In the genomic region with DNA sequence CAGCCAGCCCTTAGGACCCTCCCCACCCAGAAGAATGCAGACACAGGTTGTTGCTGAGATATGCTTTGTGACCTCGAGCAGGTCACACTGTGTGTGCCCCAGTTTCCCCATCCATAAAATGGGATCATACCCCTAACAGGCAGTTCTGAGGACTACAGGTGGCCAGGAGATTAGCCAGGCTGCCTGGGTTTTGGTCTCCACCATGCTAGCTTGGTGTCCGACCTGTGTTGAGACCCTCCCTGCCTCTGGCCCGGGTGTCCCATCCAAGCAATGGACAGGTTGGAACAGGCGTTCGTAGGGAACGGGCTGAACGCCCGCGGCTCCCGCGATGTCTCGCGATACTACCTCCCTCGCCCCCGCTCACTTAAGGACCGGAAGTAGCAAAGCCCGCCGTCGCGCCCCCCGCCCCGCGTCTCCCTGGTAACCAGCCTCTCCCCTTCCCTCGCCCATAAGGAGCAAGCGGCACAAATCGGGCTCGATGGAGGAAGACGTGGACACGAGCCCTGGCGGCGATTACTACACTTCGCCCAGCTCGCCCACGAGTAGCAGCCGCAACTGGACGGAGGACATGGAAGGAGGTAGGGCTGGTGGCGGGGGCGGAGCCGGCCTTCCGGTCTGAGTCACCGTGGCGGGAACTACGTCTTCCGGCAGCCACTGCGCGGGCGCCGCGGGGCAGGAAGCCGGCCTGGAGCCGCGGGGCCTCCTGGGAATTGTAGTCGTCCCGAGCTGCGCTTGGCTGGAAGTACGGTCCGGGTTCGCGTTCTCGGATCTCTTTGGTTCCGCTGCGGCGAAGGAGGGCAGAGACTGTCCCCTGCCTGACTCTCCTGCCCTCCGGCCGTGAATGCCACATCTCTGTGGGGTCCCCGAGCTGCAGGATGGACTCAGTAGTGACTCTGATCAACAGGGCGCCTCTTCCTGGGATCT, we compare ENCODE assay signal across 1 cellular context.
TF ChIP-seq lines count a peak whose summit lies in the region.

No MANE protein-coding gene starts in this region.

TF ChIP-seq in K562, 482 proteins besides CTCF, POLR2A, EP300 and RAD21 (continued from another document and continues in another):
- TF ChIP-seq KLF13 (tag; IDR thresholded peaks at IDR 0.05; ENCODE audit: borderline replicate concordance, low read depth) (peak; percentile 90), ZNF146 (CRISPR knock-in tag; IDR thresholded peaks at IDR 0.05; ENCODE audit: unreplicated experiment) (no peak), EGR1 (conservative IDR thresholded peaks at IDR 0.05) (peak; percentile 100), TAF9B (IDR thresholded peaks at IDR 0.05; ENCODE audit: partially characterized antibody) (no peak), GABPB2 (CRISPR knock-in tag; conservative IDR thresholded peaks at IDR 0.05) (no peak), RBM25 (IDR thresholded peaks at IDR 0.05; ENCODE audit: low read depth, low read length, severe bottlenecking) (peak; percentile 92), ZNF253 (CRISPR knock-in tag; conservative IDR thresholded peaks at IDR 0.05) (no peak), CAMTA2 (CRISPR knock-in tag; conservative IDR thresholded peaks at IDR 0.05) (no peak), HNRNPLL (IDR thresholded peaks at IDR 0.05; ENCODE audit: low read depth, low read length, poor library complexity, severe bottlenecking) (no peak), HDAC8 (tag; IDR thresholded peaks at IDR 0.05) (no peak), MTA1 (IDR thresholded peaks at IDR 0.05; ENCODE audit: borderline replicate concordance) (no peak), DIDO1 (tag; IDR thresholded peaks at IDR 0.05; ENCODE audit: low read depth) (peak; percentile 61; the same call in 1 of the 2 replicates), NR2F6 (CRISPR knock-in tag; IDR thresholded peaks at IDR 0.05) (no peak), RBM22 (IDR thresholded peaks at IDR 0.05; ENCODE audit: low read depth, low read length, poor library complexity, severe bottlenecking) (peak; percentile 98), PPARD (CRISPR knock-in tag; IDR thresholded peaks at IDR 0.05) (no peak), POLR2G (IDR thresholded peaks at IDR 0.05; ENCODE audit: low read depth, low read length) (peak; percentile 94), ZNF551 (CRISPR knock-in tag; IDR thresholded peaks at IDR 0.05) (no peak), TCFL5 (CRISPR knock-in tag; conservative IDR thresholded peaks at IDR 0.05) (no peak; the same call in 1 of the 2 replicates), ZFX (CRISPR knock-in tag; IDR thresholded peaks at IDR 0.05) (peak; percentile 77), ZNF217 (CRISPR knock-in tag; IDR thresholded peaks at IDR 0.05) (no peak), ZNF23 (CRISPR knock-in tag; IDR thresholded peaks at IDR 0.05) (no peak), SMARCC2 (IDR thresholded peaks at IDR 0.05; ENCODE audit: low read depth) (no peak), SAFB2 (IDR thresholded peaks at IDR 0.05; ENCODE audit: borderline replicate concordance, low read depth, low read length, severe bottlenecking) (no peak), NONO (IDR thresholded peaks at IDR 0.05; ENCODE audit: low read depth in 2 of 2, low read length in 1 of 2) (no peak), SREBF2 (CRISPR knock-in tag; IDR thresholded peaks at IDR 0.05) (no peak), SIX5 (IDR thresholded peaks at IDR 0.05; ENCODE audit: borderline replicate concordance in 1 of 2, insufficient read depth in 1 of 2, low read depth in 1 of 2, low read length in 2 of 2) (peak; percentile 95 to 96), SNRNP70 (optimal IDR thresholded peaks at IDR 0.05; ENCODE audit: low read depth, low read length) (no peak), EP400 (IDR thresholded peaks at IDR 0.05) (peak; percentile 96), NCOA1 (IDR thresholded peaks at IDR 0.05; ENCODE audit: low read depth) (peak; percentile 96), POU5F1 (IDR thresholded peaks at IDR 0.05; ENCODE audit: borderline replicate concordance, low read depth, low read length, partially characterized antibody) (no peak), U2AF2 (optimal IDR thresholded peaks at IDR 0.05; ENCODE audit: low read depth, low read length) (no peak), PHB2 (IDR thresholded peaks at IDR 0.05; ENCODE audit: low read depth) (no peak), ZNF764 (CRISPR knock-in tag; IDR thresholded peaks at IDR 0.05; ENCODE audit: low read depth) (no peak), ZNF143 (CRISPR knock-in tag; IDR thresholded peaks at IDR 0.05) (peak; percentile 100), ZNF780A (CRISPR knock-in tag; IDR thresholded peaks at IDR 0.05) (no peak), ZSCAN29 (IDR thresholded peaks at IDR 0.05) (no peak), SMAD4 (CRISPR knock-in tag; conservative IDR thresholded peaks at IDR 0.05) (peak; percentile 72), LCOR (CRISPR knock-in tag; IDR thresholded peaks at IDR 0.05) (peak; percentile 89; the same call in 1 of the 2 replicates), CTBP1 (IDR thresholded peaks at IDR 0.05; ENCODE audit: borderline replicate concordance) (peak; percentile 73), FOSL1 (tag; conservative IDR thresholded peaks at IDR 0.05) (peak; percentile 100), ZEB2 (IDR thresholded peaks at IDR 0.05) (peak; percentile 97), MEF2D (tag; conservative IDR thresholded peaks at IDR 0.05; ENCODE audit: low read depth) (no peak), SOX6 (IDR thresholded peaks at IDR 0.05) (0 out of 2 replicates have a peak, but pooled peaks have one; percentile 7), ZNF584 (CRISPR knock-in tag; IDR thresholded peaks at IDR 0.05; ENCODE audit: low read depth) (peak; percentile 79; the same call in 1 of the 2 replicates), NFIC (IDR thresholded peaks at IDR 0.05) (0 out of 2 replicates have a peak, but pooled peaks have one; percentile 25), ZNF165 (CRISPR knock-in tag; IDR thresholded peaks at IDR 0.05; ENCODE audit: borderline replicate concordance) (0 out of 2 replicates have a peak, but pooled peaks have one; percentile 28), TRIM28 (IDR thresholded peaks at IDR 0.05) (no peak), KAT8 (IDR thresholded peaks at IDR 0.05; ENCODE audit: low read depth) (no peak; the same call in 1 of the 2 replicates)
- TF ChIP-seq, protein P1, sequence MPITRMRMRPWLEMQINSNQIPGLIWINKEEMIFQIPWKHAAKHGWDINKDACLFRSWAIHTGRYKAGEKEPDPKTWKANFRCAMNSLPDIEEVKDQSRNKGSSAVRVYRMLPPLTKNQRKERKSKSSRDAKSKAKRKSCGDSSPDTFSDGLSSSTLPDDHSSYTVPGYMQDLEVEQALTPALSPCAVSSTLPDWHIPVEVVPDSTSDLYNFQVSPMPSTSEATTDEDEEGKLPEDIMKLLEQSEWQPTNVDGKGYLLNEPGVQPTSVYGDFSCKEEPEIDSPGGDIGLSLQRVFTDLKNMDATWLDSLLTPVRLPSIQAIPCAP (CRISPR knock-in tag; IDR thresholded peaks at IDR 0.05; ENCODE audit: borderline replicate concordance) = no peak
- TF ChIP-seq, protein P2, sequence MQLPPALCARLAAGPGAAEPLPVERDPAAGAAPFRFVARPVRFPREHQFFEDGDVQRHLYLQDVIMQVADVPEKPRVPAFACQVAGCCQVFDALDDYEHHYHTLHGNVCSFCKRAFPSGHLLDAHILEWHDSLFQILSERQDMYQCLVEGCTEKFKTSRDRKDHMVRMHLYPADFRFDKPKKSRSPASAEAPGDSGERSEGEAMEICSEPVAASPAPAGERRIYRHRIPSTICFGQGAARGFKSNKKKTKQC (CRISPR knock-in tag; IDR thresholded peaks at IDR 0.05) = no peak; the same call in 1 of the 2 replicates
- TF ChIP-seq, protein P3, sequence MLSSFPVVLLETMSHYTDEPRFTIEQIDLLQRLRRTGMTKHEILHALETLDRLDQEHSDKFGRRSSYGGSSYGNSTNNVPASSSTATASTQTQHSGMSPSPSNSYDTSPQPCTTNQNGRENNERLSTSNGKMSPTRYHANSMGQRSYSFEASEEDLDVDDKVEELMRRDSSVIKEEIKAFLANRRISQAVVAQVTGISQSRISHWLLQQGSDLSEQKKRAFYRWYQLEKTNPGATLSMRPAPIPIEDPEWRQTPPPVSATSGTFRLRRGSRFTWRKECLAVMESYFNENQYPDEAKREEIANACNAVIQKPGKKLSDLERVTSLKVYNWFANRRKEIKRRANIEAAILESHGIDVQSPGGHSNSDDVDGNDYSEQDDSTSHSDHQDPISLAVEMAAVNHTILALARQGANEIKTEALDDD (IDR thresholded peaks at IDR 0.05) = no peak
- TF ChIP-seq, protein P4, sequence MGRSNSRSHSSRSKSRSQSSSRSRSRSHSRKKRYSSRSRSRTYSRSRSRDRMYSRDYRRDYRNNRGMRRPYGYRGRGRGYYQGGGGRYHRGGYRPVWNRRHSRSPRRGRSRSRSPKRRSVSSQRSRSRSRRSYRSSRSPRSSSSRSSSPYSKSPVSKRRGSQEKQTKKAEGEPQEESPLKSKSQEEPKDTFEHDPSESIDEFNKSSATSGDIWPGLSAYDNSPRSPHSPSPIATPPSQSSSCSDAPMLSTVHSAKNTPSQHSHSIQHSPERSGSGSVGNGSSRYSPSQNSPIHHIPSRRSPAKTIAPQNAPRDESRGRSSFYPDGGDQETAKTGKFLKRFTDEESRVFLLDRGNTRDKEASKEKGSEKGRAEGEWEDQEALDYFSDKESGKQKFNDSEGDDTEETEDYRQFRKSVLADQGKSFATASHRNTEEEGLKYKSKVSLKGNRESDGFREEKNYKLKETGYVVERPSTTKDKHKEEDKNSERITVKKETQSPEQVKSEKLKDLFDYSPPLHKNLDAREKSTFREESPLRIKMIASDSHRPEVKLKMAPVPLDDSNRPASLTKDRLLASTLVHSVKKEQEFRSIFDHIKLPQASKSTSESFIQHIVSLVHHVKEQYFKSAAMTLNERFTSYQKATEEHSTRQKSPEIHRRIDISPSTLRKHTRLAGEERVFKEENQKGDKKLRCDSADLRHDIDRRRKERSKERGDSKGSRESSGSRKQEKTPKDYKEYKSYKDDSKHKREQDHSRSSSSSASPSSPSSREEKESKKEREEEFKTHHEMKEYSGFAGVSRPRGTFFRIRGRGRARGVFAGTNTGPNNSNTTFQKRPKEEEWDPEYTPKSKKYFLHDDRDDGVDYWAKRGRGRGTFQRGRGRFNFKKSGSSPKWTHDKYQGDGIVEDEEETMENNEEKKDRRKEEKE (IDR thresholded peaks at IDR 0.05; ENCODE audit: borderline replicate concordance in 1 of 2, control insufficient read depth in 1 of 2, low read depth in 2 of 2, low read length in 1 of 2) = peak in 1 of 2 experiments; percentile 91; a peak in 2 of 4 replicates
- TF ChIP-seq, protein P5, sequence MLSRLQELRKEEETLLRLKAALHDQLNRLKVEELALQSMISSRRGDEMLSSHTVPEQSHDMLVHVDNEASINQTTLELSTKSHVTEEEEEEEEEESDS (CRISPR knock-in tag; IDR thresholded peaks at IDR 0.05) = no peak
- TF ChIP-seq, protein P6, sequence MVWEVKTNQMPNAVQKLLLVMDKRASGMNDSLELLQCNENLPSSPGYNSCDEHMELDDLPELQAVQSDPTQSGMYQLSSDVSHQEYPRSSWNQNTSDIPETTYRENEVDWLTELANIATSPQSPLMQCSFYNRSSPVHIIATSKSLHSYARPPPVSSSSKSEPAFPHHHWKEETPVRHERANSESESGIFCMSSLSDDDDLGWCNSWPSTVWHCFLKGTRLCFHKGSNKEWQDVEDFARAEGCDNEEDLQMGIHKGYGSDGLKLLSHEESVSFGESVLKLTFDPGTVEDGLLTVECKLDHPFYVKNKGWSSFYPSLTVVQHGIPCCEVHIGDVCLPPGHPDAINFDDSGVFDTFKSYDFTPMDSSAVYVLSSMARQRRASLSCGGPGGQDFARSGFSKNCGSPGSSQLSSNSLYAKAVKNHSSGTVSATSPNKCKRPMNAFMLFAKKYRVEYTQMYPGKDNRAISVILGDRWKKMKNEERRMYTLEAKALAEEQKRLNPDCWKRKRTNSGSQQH (CRISPR knock-in tag; IDR thresholded peaks at IDR 0.05) = no peak
- TF ChIP-seq, protein P7, sequence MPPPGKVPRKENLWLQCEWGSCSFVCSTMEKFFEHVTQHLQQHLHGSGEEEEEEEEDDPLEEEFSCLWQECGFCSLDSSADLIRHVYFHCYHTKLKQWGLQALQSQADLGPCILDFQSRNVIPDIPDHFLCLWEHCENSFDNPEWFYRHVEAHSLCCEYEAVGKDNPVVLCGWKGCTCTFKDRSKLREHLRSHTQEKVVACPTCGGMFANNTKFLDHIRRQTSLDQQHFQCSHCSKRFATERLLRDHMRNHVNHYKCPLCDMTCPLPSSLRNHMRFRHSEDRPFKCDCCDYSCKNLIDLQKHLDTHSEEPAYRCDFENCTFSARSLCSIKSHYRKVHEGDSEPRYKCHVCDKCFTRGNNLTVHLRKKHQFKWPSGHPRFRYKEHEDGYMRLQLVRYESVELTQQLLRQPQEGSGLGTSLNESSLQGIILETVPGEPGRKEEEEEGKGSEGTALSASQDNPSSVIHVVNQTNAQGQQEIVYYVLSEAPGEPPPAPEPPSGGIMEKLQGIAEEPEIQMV (tag; conservative IDR thresholded peaks at IDR 0.05; ENCODE audit: low read depth) = no peak
- TF ChIP-seq, protein P8, sequence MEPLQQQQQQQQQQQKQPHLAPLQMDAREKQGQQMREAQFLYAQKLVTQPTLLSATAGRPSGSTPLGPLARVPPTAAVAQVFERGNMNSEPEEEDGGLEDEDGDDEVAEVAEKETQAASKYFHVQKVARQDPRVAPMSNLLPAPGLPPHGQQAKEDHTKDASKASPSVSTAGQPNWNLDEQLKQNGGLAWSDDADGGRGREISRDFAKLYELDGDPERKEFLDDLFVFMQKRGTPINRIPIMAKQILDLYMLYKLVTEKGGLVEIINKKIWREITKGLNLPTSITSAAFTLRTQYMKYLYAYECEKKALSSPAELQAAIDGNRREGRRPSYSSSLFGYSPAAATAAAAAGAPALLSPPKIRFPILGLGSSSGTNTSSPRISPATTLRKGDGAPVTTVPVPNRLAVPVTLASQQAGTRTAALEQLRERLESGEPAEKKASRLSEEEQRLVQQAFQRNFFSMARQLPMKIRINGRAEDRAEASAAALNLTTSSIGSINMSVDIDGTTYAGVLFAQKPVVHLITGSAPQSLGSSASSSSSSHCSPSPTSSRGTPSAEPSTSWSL (CRISPR knock-in tag; IDR thresholded peaks at IDR 0.05; ENCODE audit: borderline replicate concordance) = peak; percentile 32; the same call in 1 of the 2 replicates
- TF ChIP-seq, protein P9, sequence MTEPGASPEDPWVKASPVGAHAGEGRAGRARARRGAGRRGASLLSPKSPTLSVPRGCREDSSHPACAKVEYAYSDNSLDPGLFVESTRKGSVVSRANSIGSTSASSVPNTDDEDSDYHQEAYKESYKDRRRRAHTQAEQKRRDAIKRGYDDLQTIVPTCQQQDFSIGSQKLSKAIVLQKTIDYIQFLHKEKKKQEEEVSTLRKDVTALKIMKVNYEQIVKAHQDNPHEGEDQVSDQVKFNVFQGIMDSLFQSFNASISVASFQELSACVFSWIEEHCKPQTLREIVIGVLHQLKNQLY (CRISPR knock-in tag; conservative IDR thresholded peaks at IDR 0.05) = no peak
- TF ChIP-seq, protein P10, sequence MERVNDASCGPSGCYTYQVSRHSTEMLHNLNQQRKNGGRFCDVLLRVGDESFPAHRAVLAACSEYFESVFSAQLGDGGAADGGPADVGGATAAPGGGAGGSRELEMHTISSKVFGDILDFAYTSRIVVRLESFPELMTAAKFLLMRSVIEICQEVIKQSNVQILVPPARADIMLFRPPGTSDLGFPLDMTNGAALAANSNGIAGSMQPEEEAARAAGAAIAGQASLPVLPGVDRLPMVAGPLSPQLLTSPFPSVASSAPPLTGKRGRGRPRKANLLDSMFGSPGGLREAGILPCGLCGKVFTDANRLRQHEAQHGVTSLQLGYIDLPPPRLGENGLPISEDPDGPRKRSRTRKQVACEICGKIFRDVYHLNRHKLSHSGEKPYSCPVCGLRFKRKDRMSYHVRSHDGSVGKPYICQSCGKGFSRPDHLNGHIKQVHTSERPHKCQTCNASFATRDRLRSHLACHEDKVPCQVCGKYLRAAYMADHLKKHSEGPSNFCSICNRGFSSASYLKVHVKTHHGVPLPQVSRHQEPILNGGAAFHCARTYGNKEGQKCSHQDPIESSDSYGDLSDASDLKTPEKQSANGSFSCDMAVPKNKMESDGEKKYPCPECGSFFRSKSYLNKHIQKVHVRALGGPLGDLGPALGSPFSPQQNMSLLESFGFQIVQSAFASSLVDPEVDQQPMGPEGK (CRISPR knock-in tag; IDR thresholded peaks at IDR 0.05; ENCODE audit: borderline replicate concordance) = no peak
